15 cellular contexts compared by ENCODE assay signal in genomic region chr1:236457775-236458174, GRCh38.
DNase-seq lines count a peak whose midpoint lies in the region; ATAC-seq, FAIRE-seq and TF ChIP-seq lines count a peak whose summit lies in the region.
"Had no signal": no experiment of that assay in that cellular context is flagged by ENCODE, and none has a peak within 500 bp of the region (broad histone marks: within the 10 kb centered on the region; RNA-seq: fewer than 3 reads in every experiment).

No MANE protein-coding gene starts in this region.

- H3K27ac ChIP-seq in sigmoid colon: no peak overlapping the region
- H3K27ac ChIP-seq: breast epithelium, prostate gland, uterus had no signal

- H3K4me1 Mint-ChIP-seq in activated CD8-positive, alpha-beta memory T cell treated with anti-CD3 and anti-CD28 coated beads, Interleukin-2, amount 10 ng/mL, durations not matched to agents 7 days and 5 days: peaks cover 8% of the 10 kb centered on the region
- H3K4me1 Mint-ChIP-seq in activated T-cell treated with anti-CD3 and anti-CD28 coated beads, Interleukin-2, amount 50 U/mL, for 72 hours (ENCODE audit: low read depth): no peaks in the 10 kb centered on the region

- peak; percentile 45 for ATAC-seq in activated CD8-positive, alpha-beta memory T cell treated with anti-CD3 and anti-CD28 coated beads, Interleukin-2, amount 10 ng/mL, durations not matched to agents 7 days and 5 days
- peak; percentile 62 for ATAC-seq in GM19372 (IDR thresholded peaks at IDR 0.05; ENCODE audit: low read depth, unreplicated experiment)
- peak; percentile 74 for ATAC-seq in HG02885 (IDR thresholded peaks at IDR 0.05; ENCODE audit: poor library complexity, unreplicated experiment)
- ATAC-seq in activated T-cell treated with anti-CD3 and anti-CD28 coated beads, Interleukin-2, amount 50 U/mL, for 72 hours (replicated peaks in 1 of 2): peak; percentile 40 to 74

- H3K36me3 Mint-ChIP-seq in activated CD8-positive, alpha-beta memory T cell treated with anti-CD3 and anti-CD28 coated beads, Interleukin-2, amount 10 ng/mL, durations not matched to agents 7 days and 5 days: no peaks in the 10 kb centered on the region
- no peaks in the 10 kb centered on the region for H3K36me3 Mint-ChIP-seq in activated T-cell treated with anti-CD3 and anti-CD28 coated beads, Interleukin-2, amount 50 U/mL, for 72 hours (ENCODE audit: insufficient read depth in 2 of 2)

- intact Hi-C loops in sigmoid colon (cut with DNase I): no loop called here

- H3K4me3 ChIP-seq in sigmoid colon: no peak overlapping the region
- H3K4me3 ChIP-seq: breast epithelium, prostate gland, uterus had no signal

- CTCF ChIA-PET in activated CD8-positive, alpha-beta memory T cell treated with anti-CD3 and anti-CD28 coated beads, Interleukin-2, amount 10 ng/mL, durations not matched to agents 7 days and 5 days (lab: Charles Lee): interaction anchor here (0.7 kb wide), 1 partner anchor 304 kb away, joined by 3 read pairs; no protein-coding TSS in a partner anchor

- no peak overlapping the region for H3K4me3 Mint-ChIP-seq in activated CD8-positive, alpha-beta memory T cell treated with anti-CD3 and anti-CD28 coated beads, Interleukin-2, amount 10 ng/mL, durations not matched to agents 7 days and 5 days
- no peak overlapping the region for H3K4me3 Mint-ChIP-seq in activated T-cell treated with anti-CD3 and anti-CD28 coated beads, Interleukin-2, amount 50 U/mL, for 72 hours

- peaks cover 20% of the 10 kb centered on the region for H3K27me3 Mint-ChIP-seq in activated CD8-positive, alpha-beta memory T cell treated with anti-CD3 and anti-CD28 coated beads, Interleukin-2, amount 10 ng/mL, durations not matched to agents 7 days and 5 days
- H3K27me3 Mint-ChIP-seq in activated T-cell treated with anti-CD3 and anti-CD28 coated beads, Interleukin-2, amount 50 U/mL, for 72 hours (ENCODE audit: low read depth): no peaks in the 10 kb centered on the region

- H3K9me3 Mint-ChIP-seq in activated CD8-positive, alpha-beta memory T cell treated with anti-CD3 and anti-CD28 coated beads, Interleukin-2, amount 10 ng/mL, durations not matched to agents 7 days and 5 days (ENCODE audit: low read depth): no peaks in the 10 kb centered on the region
- H3K9me3 Mint-ChIP-seq in activated T-cell treated with anti-CD3 and anti-CD28 coated beads, Interleukin-2, amount 50 U/mL, for 72 hours: no peaks in the 10 kb centered on the region

- H3K4me1 ChIP-seq in sigmoid colon: no peaks in the 10 kb centered on the region
- H3K4me1 ChIP-seq: breast epithelium, prostate gland, uterus had no signal

- no peaks in the 10 kb centered on the region for H3K36me3 ChIP-seq in sigmoid colon
- H3K36me3 ChIP-seq: breast epithelium, prostate gland, uterus had no signal

- no peaks in the 10 kb centered on the region for H3K27me3 ChIP-seq in sigmoid colon
- H3K27me3 ChIP-seq: breast epithelium, uterus had no signal

- WGBS in sigmoid colon, 2 donors: 83 to 84% methylated on average over 2 of the region's 2 CpGs

- no peak for TF ChIP-seq POLR2A in sigmoid colon (IDR thresholded peaks at IDR 0.05)

- no peak for DNase-seq in activated CD8-positive, alpha-beta memory T cell treated with anti-CD3 and anti-CD28 coated beads, Interleukin-2, amount 10 ng/mL, durations not matched to agents 7 days and 5 days
- no peak for DNase-seq in activated CD8-positive, alpha-beta memory T cell treated with anti-CD3 and anti-CD28 coated beads for 24 hours
- DNase-seq in activated T-cell treated with anti-CD3 and anti-CD28 coated beads, Interleukin-2, amount 50 U/mL, for 72 hours: no peak
- DNase-seq in D721Med (ENCODE audit: insufficient read length, low spot score) (no peak), iPS-NIHi11 (ENCODE audit: low spot score) (no peak), sigmoid colon (no peak)
- DNase-seq: DMS 273 treated with DMSO at 0.1 percent for 48 hours, kidney, NCI-H2029 treated with DMSO at 0.1 percent for 48 hours, uterus had no signal

- H3K9me3 ChIP-seq in sigmoid colon: no peaks in the 10 kb centered on the region
- H3K9me3 ChIP-seq: breast epithelium, prostate gland, uterus had no signal

- no peak for FAIRE-seq in D721Med (lab: Jason Lieb, UNC)
- FAIRE-seq: H1, kidney had no signal

- no peak for TF ChIP-seq CTCF in D721Med (IDR thresholded peaks at IDR 0.05; ENCODE audit: insufficient read depth, missing control alignments)
- no peak for TF ChIP-seq CTCF in sigmoid colon (IDR thresholded peaks at IDR 0.05)

- no peak for TF ChIP-seq EP300 in sigmoid colon (IDR thresholded peaks at IDR 0.05)

- H3K27ac Mint-ChIP-seq in activated CD8-positive, alpha-beta memory T cell treated with anti-CD3 and anti-CD28 coated beads, Interleukin-2, amount 10 ng/mL, durations not matched to agents 7 days and 5 days: no peak overlapping the region
- no peak overlapping the region for H3K27ac Mint-ChIP-seq in activated T-cell treated with anti-CD3 and anti-CD28 coated beads, Interleukin-2, amount 50 U/mL, for 72 hours
